15 cellular contexts compared by ENCODE assay signal in genomic region chr2:219421323-219421722, GRCh38. TPM values are rescaled to one million over a fixed set of nuclear protein-coding genes. Genes with fewer than 3 reads are reported as not detected.
"Had no signal": no experiment of that assay in that cellular context is flagged by ENCODE, and none has a peak within 500 bp of the region (broad histone marks: within the 10 kb centered on the region; RNA-seq: fewer than 3 reads in every experiment).

No MANE protein-coding gene starts in this region.

- H3K4me3 ChIP-seq: dorsolateral prefrontal cortex, lung, skin epidermis had no signal

- H3K27ac ChIP-seq: dorsolateral prefrontal cortex, skin epidermis had no signal

- DNase-seq: activated CD4-positive, alpha-beta T cell treated with anti-CD3 and anti-CD28 coated beads, Interleukin-2, amount 50 U/mL, for 1 hour; activated naive CD4-positive, alpha-beta T cell treated with anti-CD3 and anti-CD28 coated beads for 36 hours; activated T-cell treated with anti-CD3 and anti-CD28 coated beads for 4 hours; dorsolateral prefrontal cortex; naive thymus-derived CD4-positive, alpha-beta T cell; stimulated activated CD4-positive, alpha-beta T cell treated with anti-CD3 and anti-CD28 coated beads, Interleukin-4, amount 100 ng/mL, for 4 hours; stimulated activated CD8-positive, alpha-beta memory T cell treated with anti-CD3 and anti-CD28 coated beads, Interleukin-4, amount 100 ng/mL, for 48 hours; stimulated activated naive CD4-positive, alpha-beta T cell treated with Interleukin-2 at 50 U/mL for 16 hours; T-helper 9 cell had no signal

RNA-seq across cellular contexts. Expression of gene DES, which starts 3.1 kb away (rescaled TPM):
- total RNA-seq: activated naive CD4-positive, alpha-beta T cell treated with anti-CD3 and anti-CD28 coated beads for 36 hours; activated T-helper 17 cell treated with anti-CD3 and anti-CD28 coated beads, Interleukin-2, amount 50 U/mL, for 72 hours; bronchial epithelial cell; pulmonary artery endothelial cell; SK-MEL-5 had no signal
- polyA plus RNA-seq: naive thymus-derived CD4-positive, alpha-beta T cell had no signal
